6 cellular contexts compared by ENCODE assay signal in the genomic region with DNA sequence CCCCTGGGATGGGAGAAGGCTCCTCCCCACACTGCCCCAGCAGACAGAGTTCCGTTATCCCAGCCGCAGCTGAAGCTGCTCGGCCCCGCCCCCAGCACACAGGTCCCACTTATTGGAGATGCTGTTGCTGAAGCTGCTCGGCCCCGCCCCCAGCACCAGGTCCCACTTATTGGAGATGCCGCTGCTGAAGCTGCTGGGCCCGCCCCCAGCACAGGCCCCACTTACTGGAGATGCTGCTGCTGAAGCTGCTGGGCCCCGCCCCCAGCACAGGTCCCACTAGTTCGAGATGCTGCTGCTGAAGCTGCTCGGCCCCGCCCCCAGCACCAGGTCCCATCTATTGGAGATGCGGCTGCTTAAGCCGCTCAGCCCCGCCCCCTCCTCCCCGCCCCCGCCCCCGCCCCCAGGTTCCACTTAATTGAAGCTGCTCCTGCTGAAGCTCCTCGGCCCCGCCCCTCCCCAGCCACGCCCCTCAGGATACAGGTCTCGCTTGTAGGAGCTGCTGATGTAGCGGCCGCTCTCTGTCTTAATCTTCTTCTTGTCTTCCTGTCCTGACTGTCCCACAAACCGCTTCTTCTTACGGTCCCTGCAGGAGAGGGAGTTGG.
A peak's percentile ranks its signal among the peaks of the same experiment; 100 is the strongest.
DNase-seq lines count a peak whose midpoint lies in the region; ATAC-seq and TF ChIP-seq lines count a peak whose summit lies in the region.

No MANE protein-coding gene starts in this region.

- H3K27ac ChIP-seq in 22Rv1: peak overlapping the region; percentile 43; the same call in 1 of the 2 replicates

- DNase-seq in activated CD4-positive, alpha-beta T cell treated with anti-CD3 and anti-CD28 coated beads, Interleukin-2, amount 50 U/mL, for 48 hours: peak; percentile 41 to 43
- no peak for DNase-seq in glomerular visceral epithelial cell (ENCODE audit: extremely low spot score)

- ATAC-seq in GM21360 (IDR thresholded peaks at IDR 0.05; ENCODE audit: unreplicated experiment) (peak; percentile 44), GM18909 (IDR thresholded peaks at IDR 0.05; ENCODE audit: poor library complexity, unreplicated experiment) (no peak), HG03469 (IDR thresholded peaks at IDR 0.05; ENCODE audit: unreplicated experiment) (no peak)

- no peak for TF ChIP-seq CTCF in 22Rv1 (IDR thresholded peaks at IDR 0.05)
